ENCODE assay signal across 20 cellular contexts in genomic region chr2:191515536-191515935, GRCh38.
"Had no signal": no experiment of that assay in that cellular context is flagged by ENCODE, and none has a peak within 500 bp of the region (broad histone marks: within the 10 kb centered on the region; RNA-seq: fewer than 3 reads in every experiment).

No MANE protein-coding gene starts in this region.

- ATAC-seq: activated CD8-positive, alpha-beta memory T cell treated with anti-CD3 and anti-CD28 coated beads, Interleukin-2, amount 10 ng/mL, durations not matched to agents 7 days and 5 days; activated CD8-positive, alpha-beta T cell treated with anti-CD3 and anti-CD28 coated beads for 36 hours; body of pancreas; lower lobe of right lung; naive thymus-derived CD8-positive, alpha-beta T cell; T-cell had no signal

- H3K36me3 ChIP-seq: lower lobe of right lung, thyroid gland, WERI-Rb-1 had no signal

- H3K4me3 ChIP-seq: body of pancreas, lower lobe of right lung, skin epidermis, thyroid gland had no signal

- DNase-seq: activated CD4-positive, alpha-beta T cell treated with anti-CD3 and anti-CD28 coated beads, Interleukin-2, amount 10 ng/mL, durations not matched to agents 7 days and 5 days; activated CD4-positive, CD25-positive, alpha-beta regulatory T cell treated with anti-CD3 and anti-CD28 coated beads, Interleukin-2, amount 50 U/mL, for 72 hours; activated CD8-positive, alpha-beta memory T cell treated with anti-CD3 and anti-CD28 coated beads, Interleukin-2, amount 10 ng/mL, durations not matched to agents 7 days and 5 days; activated CD8-positive, alpha-beta T cell treated with anti-CD3 and anti-CD28 coated beads for 36 hours; activated effector memory CD4-positive, alpha-beta T cell treated with anti-CD3 and anti-CD28 coated beads, Interleukin-2, amount 50 U/mL, for 16 hours; activated naive CD4-positive, alpha-beta T cell treated with anti-CD3 and anti-CD28 coated beads, Interleukin-2, amount 10 ng/mL, durations not matched to agents 7 days and 5 days; activated T-cell treated with anti-CD3 and anti-CD28 coated beads for 4 hours; amygdala; body of pancreas; caudate nucleus; effector CD4-positive, alpha-beta T cell; hypothalamus; lower lobe of right lung; naive thymus-derived CD8-positive, alpha-beta T cell; stimulated activated CD4-positive, alpha-beta T cell treated with anti-CD3 and anti-CD28 coated beads, Interleukin-1b, Interleukin-23, amount 100 ng/mL, for 48 hours; substantia nigra; T-cell; thyroid gland; WERI-Rb-1 had no signal

- H3K4me1 ChIP-seq: body of pancreas, lower lobe of right lung, thyroid gland had no signal

- H3K9me3 ChIP-seq: body of pancreas, lower lobe of right lung, thyroid gland had no signal

- H3K27me3 ChIP-seq: body of pancreas, thyroid gland had no signal

- H3K27ac ChIP-seq: body of pancreas, lower lobe of right lung, skin epidermis, thyroid gland, WERI-Rb-1 had no signal
